In genomic region chr10:18238875-18239485, GRCh38 we compare ENCODE assay signal across 8 cellular contexts.
DNase-seq lines count a peak whose midpoint lies in the region; ATAC-seq and TF ChIP-seq lines count a peak whose summit lies in the region.

No MANE protein-coding gene starts in this region.

- H3K27ac Mint-ChIP-seq in CD14-positive monocyte: no peak overlapping the region
- H3K27ac Mint-ChIP-seq in activated naive CD8-positive, alpha-beta T cell treated with anti-CD3 and anti-CD28 coated beads, Interleukin-2, amount 50 U/mL, for 24 hours: no peak overlapping the region

- H3K36me3 Mint-ChIP-seq in CD14-positive monocyte: no peaks in the 10 kb centered on the region
- no peaks in the 10 kb centered on the region for H3K36me3 Mint-ChIP-seq in activated naive CD8-positive, alpha-beta T cell treated with anti-CD3 and anti-CD28 coated beads, Interleukin-2, amount 50 U/mL, for 24 hours (ENCODE audit: low read depth)

- no peaks in the 10 kb centered on the region for H4K20me1 ChIP-seq in SU-DHL-6 (ENCODE audit: low read depth, low read length)

- H2AFZ ChIP-seq in SU-DHL-6 (ENCODE audit: low read depth, low read length, severe bottlenecking): no peak overlapping the region

- no peaks in the 10 kb centered on the region for H3K36me3 ChIP-seq in H7 (replicated peaks; ENCODE audit: control insufficient read depth, insufficient read depth, low read length)
- no peaks in the 10 kb centered on the region for H3K36me3 ChIP-seq in SU-DHL-6 (ENCODE audit: low read length)
- no peaks in the 10 kb centered on the region for H3K36me3 ChIP-seq in tibial artery

- no peak overlapping the region for H3K27ac ChIP-seq in SU-DHL-6 (ENCODE audit: low read depth, low read length)
- H3K27ac ChIP-seq in tibial artery: no peak overlapping the region

- TF ChIP-seq CTCF in CD14-positive monocyte (IDR thresholded peaks at IDR 0.05) (peak; percentile 75), SU-DHL-6 (IDR thresholded peaks at IDR 0.05; ENCODE audit: insufficient read depth, low read length, poor library complexity, severe bottlenecking) (peak; percentile 56), tibial artery (IDR thresholded peaks at IDR 0.05) (peak; percentile 61)

- no peaks in the 10 kb centered on the region for H3K79me2 ChIP-seq in SU-DHL-6 (ENCODE audit: insufficient read depth, low read length)

- H3K27me3 ChIP-seq in H7 (ENCODE audit: control insufficient read depth, insufficient read depth, low read length) (no peaks in the 10 kb centered on the region), SU-DHL-6 (ENCODE audit: low read length) (no peaks in the 10 kb centered on the region), tibial artery (no peaks in the 10 kb centered on the region)

- no peak for DNase-seq in CD14-positive monocyte (ENCODE audit: low spot score)
- peak; percentile 57 for DNase-seq in H7
- peak; percentile 39 for DNase-seq in glomerular visceral epithelial cell (ENCODE audit: extremely low spot score)
- DNase-seq in tibial artery: no peak
- DNase-seq in activated naive CD8-positive, alpha-beta T cell treated with anti-CD3 and anti-CD28 coated beads, Interleukin-2, amount 50 U/mL, for 24 hours: no peak
- no peak for DNase-seq in cortex of kidney (lab: John Stamatoyannopoulos, UW)

- ATAC-seq in HG03565 (IDR thresholded peaks at IDR 0.05; ENCODE audit: unreplicated experiment): no peak
- no peak for ATAC-seq in activated naive CD8-positive, alpha-beta T cell treated with anti-CD3 and anti-CD28 coated beads, Interleukin-2, amount 50 U/mL, for 24 hours

- H3K4me1 Mint-ChIP-seq in CD14-positive monocyte: peaks cover 10% of the 10 kb centered on the region
- no peaks in the 10 kb centered on the region for H3K4me1 Mint-ChIP-seq in activated naive CD8-positive, alpha-beta T cell treated with anti-CD3 and anti-CD28 coated beads, Interleukin-2, amount 50 U/mL, for 24 hours

- intact Hi-C loops in CD14-positive monocyte (cut with micrococcal nuclease): no loop called here
- intact Hi-C loops in tibial artery (cut with DNase I; ENCODE audit: low total_unique reads): no loop called here

- peaks cover 0 to 43% (median 3%) of the 10 kb centered on the region in 4 donors for H3K4me1 ChIP-seq in tibial artery

- peaks cover 0 to 6% (median 1%) of the 10 kb centered on the region in 7 donors for H3K9me3 Mint-ChIP-seq in CD14-positive monocyte
- no peaks in the 10 kb centered on the region for H3K9me3 Mint-ChIP-seq in activated naive CD8-positive, alpha-beta T cell treated with anti-CD3 and anti-CD28 coated beads, Interleukin-2, amount 50 U/mL, for 24 hours

- no peak overlapping the region for H3K4me2 ChIP-seq in SU-DHL-6 (ENCODE audit: low read depth, low read length, poor library complexity, severe bottlenecking)

- no peak overlapping the region for H3K9ac ChIP-seq in SU-DHL-6 (ENCODE audit: low read length)

- H3K4me3 ChIP-seq in H7 (ENCODE audit: insufficient read depth, low read depth, low read length) (no peak overlapping the region), SU-DHL-6 (ENCODE audit: insufficient read depth, low read length, poor library complexity, severe bottlenecking) (no peak overlapping the region), tibial artery (no peak overlapping the region)

- H3K27me3 Mint-ChIP-seq in CD14-positive monocyte (ENCODE audit: low read depth in 3 of 3): peaks cover 4% of the 10 kb centered on the region in 3 donors
- peaks cover 2% of the 10 kb centered on the region for H3K27me3 Mint-ChIP-seq in activated naive CD8-positive, alpha-beta T cell treated with anti-CD3 and anti-CD28 coated beads, Interleukin-2, amount 50 U/mL, for 24 hours

- H3K4me3 Mint-ChIP-seq in CD14-positive monocyte: no peak overlapping the region
- H3K4me3 Mint-ChIP-seq in activated naive CD8-positive, alpha-beta T cell treated with anti-CD3 and anti-CD28 coated beads, Interleukin-2, amount 50 U/mL, for 24 hours: no peak overlapping the region

- no peaks in the 10 kb centered on the region for H3K9me3 ChIP-seq in SU-DHL-6 (ENCODE audit: insufficient read depth, low read length)
- H3K9me3 ChIP-seq in tibial artery: peaks cover 0 to 7% (median 0%) of the 10 kb centered on the region in 3 donors

- no peaks in the 10 kb centered on the region for H3K9me2 ChIP-seq in SU-DHL-6 (replicated peaks; ENCODE audit: insufficient read depth, low read length)

- no peaks in the 10 kb centered on the region for H3F3A ChIP-seq in SU-DHL-6 (ENCODE audit: insufficient read depth)

Comparison
In these comparisons a context has a peak if more than half of its experiments do, and no peak if none do; other contexts are left out.
1. DNase-seq: peak in H7 (single experiment) and glomerular visceral epithelial cell (single experiment); none in CD14-positive monocyte (single experiment), tibial artery (0 of 2), activated naive CD8-positive, alpha-beta T cell treated with anti-CD3 and anti-CD28 coated beads, Interleukin-2, amount 50 U/mL, for 24 hours (single experiment) and cortex of kidney (single experiment).
2. Peak in every context shown above with its lines, with median percentiles within 50 percentile points of each other: CTCF ChIP-seq.